In the genomic region with DNA sequence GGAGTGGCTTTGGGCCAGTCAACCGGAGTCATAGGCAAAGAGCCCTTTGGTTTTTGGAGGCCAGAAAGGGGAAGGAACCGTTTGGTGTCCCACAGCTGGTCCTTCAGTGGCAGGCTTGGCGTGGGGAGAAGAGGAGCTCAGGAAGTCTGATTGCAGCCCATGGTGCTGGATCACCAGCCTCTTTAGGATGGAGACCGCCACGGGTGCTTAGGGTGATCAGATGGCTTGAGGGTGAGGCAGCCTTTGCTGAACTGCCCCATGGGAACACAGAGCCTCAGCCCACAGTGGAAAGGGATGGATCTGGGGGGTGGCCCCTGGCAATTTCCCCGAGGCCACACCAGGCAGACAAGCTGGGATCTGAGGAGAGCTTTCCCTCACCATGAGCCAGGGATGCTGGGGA, we compare ENCODE assay signal across 38 cellular contexts. TPM values are rescaled to one million over a fixed set of nuclear protein-coding genes. Genes with fewer than 3 reads are reported as not detected.
"Had no signal": no experiment of that assay in that cellular context is flagged by ENCODE, and none has a peak within 500 bp of the region (broad histone marks: within the 10 kb centered on the region; RNA-seq: fewer than 3 reads in every experiment).

No MANE protein-coding gene starts in this region.

- H3K9me3 ChIP-seq: adrenal gland, ascending aorta, body of pancreas, breast epithelium had no signal

- H3K36me3 Mint-ChIP-seq: activated naive CD4-positive, alpha-beta T cell treated with anti-CD3 and anti-CD28 coated beads, Interleukin-2, amount 10 ng/mL, durations not matched to agents 7 days and 5 days; activated naive CD4-positive, alpha-beta T cell treated with anti-CD3 and anti-CD28 coated beads, Interleukin-2, amount 50 U/mL, for 24 hours; activated naive CD4-positive, alpha-beta T cell treated with anti-CD3 and anti-CD28 coated beads, Interleukin-2, amount 50 U/mL, for 72 hours; activated naive CD8-positive, alpha-beta T cell; activated naive CD8-positive, alpha-beta T cell treated with anti-CD3 and anti-CD28 coated beads for 36 hours; activated naive CD8-positive, alpha-beta T cell treated with anti-CD3 and anti-CD28 coated beads, Interleukin-2, amount 10 ng/mL, durations not matched to agents 7 days and 5 days; brain had no signal

- H3K27ac Mint-ChIP-seq: activated naive CD4-positive, alpha-beta T cell treated with anti-CD3 and anti-CD28 coated beads for 36 hours; activated naive CD4-positive, alpha-beta T cell treated with anti-CD3 and anti-CD28 coated beads, Interleukin-2, amount 10 ng/mL, durations not matched to agents 7 days and 5 days; activated naive CD4-positive, alpha-beta T cell treated with anti-CD3 and anti-CD28 coated beads, Interleukin-2, amount 50 U/mL, for 24 hours; activated naive CD4-positive, alpha-beta T cell treated with anti-CD3 and anti-CD28 coated beads, Interleukin-2, amount 50 U/mL, for 72 hours; activated naive CD8-positive, alpha-beta T cell; activated naive CD8-positive, alpha-beta T cell treated with anti-CD3 and anti-CD28 coated beads for 36 hours; activated naive CD8-positive, alpha-beta T cell treated with anti-CD3 and anti-CD28 coated beads, Interleukin-2, amount 10 ng/mL, durations not matched to agents 7 days and 5 days; activated naive CD8-positive, alpha-beta T cell treated with anti-CD3 and anti-CD28 coated beads, Interleukin-2, amount 50 U/mL, for 24 hours; activated T-cell treated with anti-CD3 and anti-CD28 coated beads, Interleukin-2, amount 50 U/mL, for 24 hours; activated T-cell treated with anti-CD3 and anti-CD28 coated beads, Interleukin-2, amount 50 U/mL, for 72 hours; activated T-helper 1 cell treated with anti-CD3 and anti-CD28 coated beads, Interleukin-12 subunit alpha, Interleukin-12 subunit beta, Interleukin-2, Interleukin-4 antibody, amounts not matched to agents 30 ng/mL and 10 ng/mL and 1 ng/mL, durations not matched to agents 14 hours and 24 hours and 36 hours; activated T-helper 17 cell treated with anti-CD3 and anti-CD28 coated beads, Interleukin-2, amount 50 U/mL, for 72 hours; activated T-helper 2 cell treated with anti-CD3 and anti-CD28 coated beads, Interferon-gamma antibody, Interleukin-2, Interleukin-4, amounts not matched to agents 10 μg/mL and 5 μg/mL and 100 μg/mL, durations not matched to agents 14 hours and 24 hours and 36 hours; brain had no signal

- H3K4me1 ChIP-seq: adrenal gland, ascending aorta, body of pancreas, breast epithelium had no signal

- ATAC-seq: activated naive CD4-positive, alpha-beta T cell treated with anti-CD3 and anti-CD28 coated beads, Interleukin-2, amount 50 U/mL, for 72 hours; activated naive CD8-positive, alpha-beta T cell treated with anti-CD3 and anti-CD28 coated beads, Interleukin-2, amount 50 U/mL, for 24 hours; activated T-cell treated with anti-CD3 and anti-CD28 coated beads, Interleukin-2, amount 50 U/mL, for 4 hours; activated T-cell treated with anti-CD3 and anti-CD28 coated beads, Interleukin-2, amount 50 U/mL, for 72 hours; activated T-helper 17 cell treated with anti-CD3 and anti-CD28 coated beads, Interleukin-2, amount 50 U/mL, for 72 hours; body of pancreas had no signal

- H3K27me3 ChIP-seq: adrenal gland, ascending aorta, body of pancreas, brain microvascular endothelial cell, breast epithelium had no signal

- H3K4me3 ChIP-seq: adrenal gland, ascending aorta, body of pancreas, breast epithelium, cardiac muscle cell had no signal

- H3K9me3 Mint-ChIP-seq: activated naive CD4-positive, alpha-beta T cell treated with anti-CD3 and anti-CD28 coated beads, Interleukin-2, amount 50 U/mL, for 24 hours; activated naive CD4-positive, alpha-beta T cell treated with anti-CD3 and anti-CD28 coated beads, Interleukin-2, amount 50 U/mL, for 72 hours; activated naive CD8-positive, alpha-beta T cell treated with anti-CD3 and anti-CD28 coated beads for 36 hours; activated naive CD8-positive, alpha-beta T cell treated with anti-CD3 and anti-CD28 coated beads, Interleukin-2, amount 10 ng/mL, durations not matched to agents 7 days and 5 days; activated naive CD8-positive, alpha-beta T cell treated with anti-CD3 and anti-CD28 coated beads, Interleukin-2, amount 50 U/mL, for 24 hours; activated T-cell treated with anti-CD3 and anti-CD28 coated beads, Interleukin-2, amount 50 U/mL, for 24 hours; activated T-cell treated with anti-CD3 and anti-CD28 coated beads, Interleukin-2, amount 50 U/mL, for 4 hours; activated T-helper 1 cell treated with anti-CD3 and anti-CD28 coated beads, Interleukin-12 subunit alpha, Interleukin-12 subunit beta, Interleukin-2, Interleukin-4 antibody, amounts not matched to agents 30 ng/mL and 10 ng/mL and 1 ng/mL, durations not matched to agents 14 hours and 24 hours and 36 hours; activated T-helper 17 cell treated with anti-CD3 and anti-CD28 coated beads, Interleukin-2, amount 50 U/mL, for 72 hours; central memory CD8-positive, alpha-beta T cell had no signal

- H3K36me3 ChIP-seq: adrenal gland, ascending aorta, brain microvascular endothelial cell, breast epithelium, cardiac muscle cell had no signal

- DNase-seq: activated effector memory CD4-positive, alpha-beta T cell treated with anti-CD3 and anti-CD28 coated beads, Interleukin-2, amount 50 U/mL, for 16 hours; activated effector memory CD4-positive, alpha-beta T cell treated with Interleukin-2 at 50 U/mL for 16 hours; activated gamma-delta T cell; activated gamma-delta T cell treated with Interleukin-2 at 50 U/mL for 16 hours; activated naive CD4-positive, alpha-beta T cell; activated naive CD4-positive, alpha-beta T cell treated with anti-CD3 and anti-CD28 coated beads for 36 hours; activated naive CD4-positive, alpha-beta T cell treated with anti-CD3 and anti-CD28 coated beads, Interleukin-2, amount 10 ng/mL, durations not matched to agents 7 days and 5 days; activated naive CD4-positive, alpha-beta T cell treated with anti-CD3 and anti-CD28 coated beads, Interleukin-2, amount 50 U/mL, for 16 hours; activated naive CD4-positive, alpha-beta T cell treated with Interleukin-2 at 50 U/mL for 16 hours; activated naive CD8-positive, alpha-beta T cell treated with anti-CD3 and anti-CD28 coated beads for 36 hours; activated naive CD8-positive, alpha-beta T cell treated with anti-CD3 and anti-CD28 coated beads, Interleukin-2, amount 10 ng/mL, durations not matched to agents 7 days and 5 days; activated naive CD8-positive, alpha-beta T cell treated with anti-CD3 and anti-CD28 coated beads, Interleukin-2, amount 50 U/mL, for 24 hours; activated T-cell treated with anti-CD3 and anti-CD28 coated beads, Interleukin-2, amount 50 U/mL, for 1 hour; activated T-cell treated with anti-CD3 and anti-CD28 coated beads, Interleukin-2, amount 50 U/mL, for 24 hours; activated T-cell treated with anti-CD3 and anti-CD28 coated beads, Interleukin-2, amount 50 U/mL, for 4 hours; activated T-cell treated with anti-CD3 and anti-CD28 coated beads, Interleukin-2, amount 50 U/mL, for 48 hours; activated T-cell treated with anti-CD3 and anti-CD28 coated beads, Interleukin-2, amount 50 U/mL, for 72 hours; adrenal gland; amniotic stem cell; amygdala; anterior cingulate cortex; aorta; body of pancreas; brain microvascular endothelial cell; caudate nucleus; central memory CD4-positive, alpha-beta T cell; cerebellar nuclear complex had no signal

- H3K27ac ChIP-seq: adrenal gland, ascending aorta, body of pancreas, brain microvascular endothelial cell, breast epithelium, cardiac muscle cell had no signal

- H3K4me3 Mint-ChIP-seq: activated naive CD4-positive, alpha-beta T cell treated with anti-CD3 and anti-CD28 coated beads for 36 hours; activated naive CD4-positive, alpha-beta T cell treated with anti-CD3 and anti-CD28 coated beads, Interleukin-2, amount 10 ng/mL, durations not matched to agents 7 days and 5 days; activated naive CD4-positive, alpha-beta T cell treated with anti-CD3 and anti-CD28 coated beads, Interleukin-2, amount 50 U/mL, for 24 hours; activated naive CD8-positive, alpha-beta T cell; activated naive CD8-positive, alpha-beta T cell treated with anti-CD3 and anti-CD28 coated beads for 36 hours; activated naive CD8-positive, alpha-beta T cell treated with anti-CD3 and anti-CD28 coated beads, Interleukin-2, amount 10 ng/mL, durations not matched to agents 7 days and 5 days; activated naive CD8-positive, alpha-beta T cell treated with anti-CD3 and anti-CD28 coated beads, Interleukin-2, amount 50 U/mL, for 24 hours; activated T-cell treated with anti-CD3 and anti-CD28 coated beads, Interleukin-2, amount 50 U/mL, for 24 hours; activated T-cell treated with anti-CD3 and anti-CD28 coated beads, Interleukin-2, amount 50 U/mL, for 4 hours; activated T-cell treated with anti-CD3 and anti-CD28 coated beads, Interleukin-2, amount 50 U/mL, for 72 hours; activated T-helper 1 cell treated with anti-CD3 and anti-CD28 coated beads, Interleukin-12 subunit alpha, Interleukin-12 subunit beta, Interleukin-2, Interleukin-4 antibody, amounts not matched to agents 30 ng/mL and 10 ng/mL and 1 ng/mL, durations not matched to agents 14 hours and 24 hours and 36 hours; activated T-helper 17 cell treated with anti-CD3 and anti-CD28 coated beads, Interleukin-2, amount 50 U/mL, for 72 hours; brain; central memory CD8-positive, alpha-beta T cell had no signal

- H3K4me1 Mint-ChIP-seq: activated naive CD4-positive, alpha-beta T cell treated with anti-CD3 and anti-CD28 coated beads, Interleukin-2, amount 10 ng/mL, durations not matched to agents 7 days and 5 days; activated naive CD4-positive, alpha-beta T cell treated with anti-CD3 and anti-CD28 coated beads, Interleukin-2, amount 50 U/mL, for 24 hours; activated naive CD8-positive, alpha-beta T cell treated with anti-CD3 and anti-CD28 coated beads for 36 hours; activated naive CD8-positive, alpha-beta T cell treated with anti-CD3 and anti-CD28 coated beads, Interleukin-2, amount 10 ng/mL, durations not matched to agents 7 days and 5 days; activated naive CD8-positive, alpha-beta T cell treated with anti-CD3 and anti-CD28 coated beads, Interleukin-2, amount 50 U/mL, for 24 hours; activated T-helper 17 cell treated with anti-CD3 and anti-CD28 coated beads, Interleukin-2, amount 50 U/mL, for 72 hours; brain; central memory CD8-positive, alpha-beta T cell had no signal

RNA-seq across cellular contexts. Expression of a gene that starts 45.8 kb away (rescaled TPM):
- total RNA-seq: activated T-helper 1 cell treated with anti-CD3 and anti-CD28 coated beads, Interleukin-12 subunit alpha, Interleukin-12 subunit beta, Interleukin-2, Interleukin-4 antibody, amounts not matched to agents 30 ng/mL and 10 ng/mL and 1 ng/mL, durations not matched to agents 14 hours and 24 hours and 36 hours had no signal
